17 cellular contexts compared by ENCODE assay signal in the genomic region with DNA sequence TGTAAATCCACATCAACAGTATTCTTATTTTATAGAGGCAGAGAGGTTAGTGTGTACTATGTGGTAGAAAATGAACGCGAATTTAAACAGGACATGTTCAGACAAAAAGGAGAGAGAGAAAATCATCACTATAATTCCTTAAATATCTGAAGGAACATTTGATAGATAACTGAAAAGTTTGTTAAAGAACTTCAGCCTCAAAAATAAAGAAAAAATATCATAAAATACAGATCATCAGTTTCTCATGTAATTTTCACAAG.
"Had no signal": no experiment of that assay in that cellular context is flagged by ENCODE, and none has a peak within 500 bp of the region (broad histone marks: within the 10 kb centered on the region; RNA-seq: fewer than 3 reads in every experiment).

No MANE protein-coding gene starts in this region.

- H3K9me3 ChIP-seq: ascending aorta, heart right ventricle, neutrophil, SJCRH30, tibial artery had no signal

- FAIRE-seq: frontal cortex had no signal

- H3K79me2 ChIP-seq: parathyroid adenoma had no signal

- H3K36me3 ChIP-seq: ascending aorta, heart right ventricle, neutrophil, SJCRH30, tibial artery had no signal

- H3K27ac Mint-ChIP-seq: activated CD4-positive, alpha-beta T cell treated with anti-CD3 and anti-CD28 coated beads, Interleukin-2, amount 10 ng/mL, durations not matched to agents 7 days and 5 days; naive thymus-derived CD8-positive, alpha-beta T cell; stimulated activated naive B cell treated with anti-CD40 and anti-IgM and Interleukin-4, amounts not matched to agents 10 μg/mL and 1 μg/mL and 100 μg/mL, for 72 hours; T-helper 2 cell treated with Interferon-gamma antibody and Interleukin-4, amounts not matched to agents 5 μg/mL and 100 μg/mL, for 36 hours had no signal

- H3K27me3 ChIP-seq: ascending aorta, heart right ventricle, neutrophil, SJCRH30, tibial artery had no signal

- H3K4me1 ChIP-seq: ascending aorta, parathyroid adenoma, SJCRH30 had no signal

- H3K4me3 Mint-ChIP-seq: activated CD4-positive, alpha-beta T cell treated with anti-CD3 and anti-CD28 coated beads, Interleukin-2, amount 10 ng/mL, durations not matched to agents 7 days and 5 days; naive thymus-derived CD8-positive, alpha-beta T cell; stimulated activated naive B cell treated with anti-CD40 and anti-IgM and Interleukin-4, amounts not matched to agents 10 μg/mL and 1 μg/mL and 100 μg/mL, for 72 hours; T-helper 2 cell treated with Interferon-gamma antibody and Interleukin-4, amounts not matched to agents 5 μg/mL and 100 μg/mL, for 36 hours had no signal

- ATAC-seq: heart right ventricle; naive thymus-derived CD8-positive, alpha-beta T cell; stimulated activated naive B cell treated with anti-CD40 and anti-IgM and Interleukin-4, amounts not matched to agents 10 μg/mL and 1 μg/mL and 100 μg/mL, for 72 hours had no signal

- H3K27me3 Mint-ChIP-seq: activated CD4-positive, alpha-beta T cell treated with anti-CD3 and anti-CD28 coated beads, Interleukin-2, amount 10 ng/mL, durations not matched to agents 7 days and 5 days had no signal

- H3K4me1 Mint-ChIP-seq: activated CD4-positive, alpha-beta T cell treated with anti-CD3 and anti-CD28 coated beads, Interleukin-2, amount 10 ng/mL, durations not matched to agents 7 days and 5 days; stimulated activated naive B cell treated with anti-CD40 and anti-IgM and Interleukin-4, amounts not matched to agents 10 μg/mL and 1 μg/mL and 100 μg/mL, for 72 hours had no signal

- DNase-seq: activated CD4-positive, alpha-beta T cell treated with anti-CD3 and anti-CD28 coated beads, Interleukin-2, amount 10 ng/mL, durations not matched to agents 7 days and 5 days; activated CD4-positive, CD25-positive, alpha-beta regulatory T cell; activated CD8-positive, alpha-beta memory T cell treated with anti-CD3 and anti-CD28 coated beads for 24 hours; effector CD8-positive, alpha-beta T cell; heart right ventricle; naive thymus-derived CD8-positive, alpha-beta T cell; SJCRH30; stimulated activated CD4-positive, alpha-beta T cell treated with anti-CD3 and anti-CD28 coated beads, Interleukin-4, amount 100 ng/mL, for 1 hour; stimulated activated naive B cell treated with anti-CD40 and anti-IgM and Interleukin-4, amounts not matched to agents 10 μg/mL and 1 μg/mL and 100 μg/mL, for 72 hours; SW 1271; tibial artery had no signal

- H3K9ac ChIP-seq: parathyroid adenoma had no signal

- H2AFZ ChIP-seq: parathyroid adenoma had no signal

- H3K27ac ChIP-seq: ascending aorta, heart right ventricle, neutrophil, parathyroid adenoma, SJCRH30, tibial artery had no signal

- H3K36me3 Mint-ChIP-seq: naive thymus-derived CD8-positive, alpha-beta T cell; stimulated activated naive B cell treated with anti-CD40 and anti-IgM and Interleukin-4, amounts not matched to agents 10 μg/mL and 1 μg/mL and 100 μg/mL, for 72 hours had no signal

- H3K9me3 Mint-ChIP-seq: activated CD4-positive, alpha-beta T cell treated with anti-CD3 and anti-CD28 coated beads, Interleukin-2, amount 10 ng/mL, durations not matched to agents 7 days and 5 days; naive thymus-derived CD8-positive, alpha-beta T cell; stimulated activated naive B cell treated with anti-CD40 and anti-IgM and Interleukin-4, amounts not matched to agents 10 μg/mL and 1 μg/mL and 100 μg/mL, for 72 hours; T-helper 2 cell treated with Interferon-gamma antibody and Interleukin-4, amounts not matched to agents 5 μg/mL and 100 μg/mL, for 36 hours had no signal

- H3K4me3 ChIP-seq: ascending aorta, heart right ventricle, lung, SJCRH30, tibial artery had no signal
